Comparison of ENCODE assay signal across 9 cellular contexts in the genomic region with DNA sequence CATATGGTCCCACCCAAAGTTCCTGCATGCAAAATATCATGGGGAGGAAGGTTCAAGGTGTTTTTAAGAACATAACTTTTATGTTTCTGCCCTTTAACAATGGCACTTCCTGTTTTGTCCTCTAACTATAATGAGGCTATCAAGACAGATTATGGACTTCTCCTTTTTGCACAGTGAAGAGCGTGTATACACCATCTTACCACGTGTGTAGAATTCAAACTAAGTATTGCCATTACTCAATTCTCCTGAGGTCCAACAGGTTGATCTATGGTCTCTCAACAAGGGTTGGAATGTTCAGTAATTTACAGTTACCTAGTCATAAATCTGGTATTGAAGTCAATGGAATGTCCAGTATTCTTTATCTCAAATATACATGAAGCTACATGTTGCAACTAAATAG.
DNase-seq lines count a peak whose midpoint lies in the region; ATAC-seq and TF ChIP-seq lines count a peak whose summit lies in the region.
"Had no signal": no experiment of that assay in that cellular context is flagged by ENCODE, and none has a peak within 500 bp of the region (broad histone marks: within the 10 kb centered on the region; RNA-seq: fewer than 3 reads in every experiment).

No MANE protein-coding gene starts in this region.

- peak; percentile 56 for ATAC-seq in GM18907 (IDR thresholded peaks at IDR 0.05; ENCODE audit: unreplicated experiment)
- ATAC-seq in HG02884 (IDR thresholded peaks at IDR 0.05; ENCODE audit: unreplicated experiment), result peak; percentile 70
- ATAC-seq in RWPE2 (ENCODE audit: low read depth), result peak; percentile 40; the same call in 2 of the 3 replicates
- peak in 1 of 2 donors; percentile 63 for ATAC-seq in naive thymus-derived CD8-positive, alpha-beta T cell
- no peak for ATAC-seq in GM21528 (IDR thresholded peaks at IDR 0.05; ENCODE audit: low FRiP score, unreplicated experiment)

- peak overlapping the region in 9 of 10 donors; percentile 19 to 77 (median 60) for H3K4me3 Mint-ChIP-seq in naive thymus-derived CD8-positive, alpha-beta T cell

- peaks cover 0 to 7% (median 3%) of the 10 kb centered on the region in 3 donors for H3K36me3 Mint-ChIP-seq in naive thymus-derived CD8-positive, alpha-beta T cell

- TF ChIP-seq CTCF in RWPE2 (IDR thresholded peaks at IDR 0.05; ENCODE audit: poor library complexity, severe bottlenecking) (no peak), GM20000 (IDR thresholded peaks at IDR 0.05; ENCODE audit: extremely low read depth, missing control alignments) (no peak)

- no peaks in the 10 kb centered on the region for H3K9me3 ChIP-seq in RWPE2 (ENCODE audit: severe bottlenecking)

- peaks cover 15% of the 10 kb centered on the region for H3K4me1 ChIP-seq in RWPE2 (ENCODE audit: insufficient read depth, poor library complexity, severe bottlenecking)

- DNase-seq in RWPE2 (ENCODE audit: low spot score) (no peak), cortex of kidney (lab: John Stamatoyannopoulos, UW) (no peak), ecto neural progenitor cell (ENCODE audit: low spot score) (no peak), GM20000 (ENCODE audit: low spot score) (no peak)
- DNase-seq in naive thymus-derived CD8-positive, alpha-beta T cell, result no peak
- DNase-seq: cerebellar nuclear complex had no signal

- POLR2A ChIA-PET in naive thymus-derived CD8-positive, alpha-beta T cell (lab: Charles Lee), result interaction anchor here (0.6 to 10.4 kb wide), 5 partner anchors 19 to 78 kb away, joined by 3 to 128 read pairs (median 6); a partner anchor contains a TSS

- no peak overlapping the region for H3K4me3 ChIP-seq in RWPE2 (ENCODE audit: severe bottlenecking)

- H3K4me1 Mint-ChIP-seq in naive thymus-derived CD8-positive, alpha-beta T cell, result peaks cover 28 to 50% (median 49%) of the 10 kb centered on the region in 4 donors

- peak overlapping the region; percentile 17 for H3K27ac ChIP-seq in RWPE2 (ENCODE audit: poor library complexity, severe bottlenecking)

- peaks cover 0 to 3% (median 0%) of the 10 kb centered on the region in 9 donors for H3K9me3 Mint-ChIP-seq in naive thymus-derived CD8-positive, alpha-beta T cell

- H3K27me3 Mint-ChIP-seq in naive thymus-derived CD8-positive, alpha-beta T cell, result no peaks in the 10 kb centered on the region

- H3K27me3 ChIP-seq in RWPE2 (ENCODE audit: insufficient read depth, poor library complexity, severe bottlenecking), result no peaks in the 10 kb centered on the region

- no peaks in the 10 kb centered on the region for H3K36me3 ChIP-seq in RWPE2 (ENCODE audit: low read depth)

- peak overlapping the region in 9 of 10 donors; percentile 8 to 96 (median 81) for H3K27ac Mint-ChIP-seq in naive thymus-derived CD8-positive, alpha-beta T cell
